10 cellular contexts compared by ENCODE assay signal in genomic region chr17:67575325-67575724, GRCh38.
DNase-seq lines count a peak whose midpoint lies in the region; ATAC-seq and TF ChIP-seq lines count a peak whose summit lies in the region.
"Had no signal": no experiment of that assay in that cellular context is flagged by ENCODE, and none has a peak within 500 bp of the region (broad histone marks: within the 10 kb centered on the region; RNA-seq: fewer than 3 reads in every experiment).

No MANE protein-coding gene starts in this region.

- H3K4me3 Mint-ChIP-seq in glutamatergic neuron (ENCODE audit: unreplicated experiment): no peak overlapping the region

- TF ChIP-seq CTCF in GM10248 (IDR thresholded peaks at IDR 0.05; ENCODE audit: control extremely low read depth, extremely low read depth, low read depth, missing control alignments) (peak; percentile 54), glutamatergic neuron (IDR thresholded peaks at IDR 0.05; ENCODE audit: partially characterized antibody, unreplicated experiment) (no peak)

- H3K36me3 Mint-ChIP-seq in glutamatergic neuron (ENCODE audit: unreplicated experiment): no peaks in the 10 kb centered on the region

- POLR2A ChIA-PET in GM10248 (lab: Yijun Ruan, JAX): interaction anchor here (0.6 to 0.8 kb wide), 2 partner anchors 14 to 72 kb away, joined by 3 to 4 read pairs; no protein-coding TSS in a partner anchor

- DNase-seq in GM10248 (ENCODE audit: extremely low spot score) (peak; percentile 51), NCI-H2171 treated with DMSO at 0.1 percent for 48 hours (lab: John Stamatoyannopoulos, UW) (peak; percentile 86), glutamatergic neuron (peak; percentile 36), GM19240 (ENCODE audit: insufficient read length, low spot score) (no peak)
- no peak for DNase-seq in effector CD4-positive, alpha-beta T cell
- DNase-seq: heart right ventricle, occipital lobe had no signal

- H3K4me1 Mint-ChIP-seq in glutamatergic neuron (ENCODE audit: low read depth, unreplicated experiment): peaks cover 14% of the 10 kb centered on the region

- H3K9me3 Mint-ChIP-seq in glutamatergic neuron (ENCODE audit: unreplicated experiment): peaks cover 6% of the 10 kb centered on the region

- ATAC-seq in GM21717 (IDR thresholded peaks at IDR 0.05; ENCODE audit: unreplicated experiment): peak; percentile 33
- no peak for ATAC-seq in GM18519 (IDR thresholded peaks at IDR 0.05; ENCODE audit: low FRiP score, unreplicated experiment)
- ATAC-seq in HG03135 (IDR thresholded peaks at IDR 0.05; ENCODE audit: unreplicated experiment): no peak
- ATAC-seq: heart right ventricle had no signal

- CTCF ChIA-PET in GM10248 (lab: Yijun Ruan, JAX): interaction anchor here (0.7 to 2.1 kb wide), 12 partner anchors 11 to 200 kb away, joined by 3 to 10 read pairs (median 4); no protein-coding TSS in a partner anchor

- H3K27me3 Mint-ChIP-seq in glutamatergic neuron (ENCODE audit: unreplicated experiment): peaks cover 5% of the 10 kb centered on the region

- no peak overlapping the region for H3K27ac Mint-ChIP-seq in glutamatergic neuron (ENCODE audit: unreplicated experiment)

Comparison
In these comparisons a context has a peak if more than half of its experiments do, and no peak if none do; other contexts are left out.
1. DNase-seq: peak in GM10248 (single experiment), NCI-H2171 treated with DMSO at 0.1 percent for 48 hours (single experiment) and glutamatergic neuron (single experiment); none in effector CD4-positive, alpha-beta T cell (single experiment) and GM19240 (single experiment).